ENCODE assay signal across 11 cellular contexts in the genomic region with DNA sequence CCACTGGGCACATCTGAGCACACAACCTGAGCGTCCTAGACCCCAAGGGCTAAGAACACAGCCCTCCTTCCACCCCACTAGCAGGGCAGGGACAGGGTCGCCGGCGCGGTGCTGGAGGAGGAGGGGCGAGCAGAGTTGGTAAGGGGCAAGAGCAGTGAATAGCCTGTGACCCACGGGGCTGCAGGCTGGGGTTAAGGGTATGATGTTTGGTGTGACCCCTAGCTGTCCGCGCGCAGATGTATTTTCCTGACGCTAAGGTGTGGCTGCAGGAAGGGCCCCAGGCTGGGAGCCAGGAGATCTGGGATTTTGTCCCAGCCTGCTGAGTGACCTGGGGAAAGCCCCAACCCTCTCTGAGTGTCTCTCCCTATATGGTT. TPM values are rescaled to one million over a fixed set of nuclear protein-coding genes. Genes with fewer than 3 reads are reported as not detected.
A peak's percentile ranks its signal among the peaks of the same experiment; 100 is the strongest.
DNase-seq lines count a peak whose midpoint lies in the region; ATAC-seq, FAIRE-seq and TF ChIP-seq lines count a peak whose summit lies in the region.
"Had no signal": no experiment of that assay in that cellular context is flagged by ENCODE, and none has a peak within 500 bp of the region (broad histone marks: within the 10 kb centered on the region; RNA-seq: fewer than 3 reads in every experiment).

No MANE protein-coding gene starts in this region.

- no peak for TF ChIP-seq POLR2A in esophagus squamous epithelium (IDR thresholded peaks at IDR 0.05)

- H3F3A ChIP-seq in PC-9 (ENCODE audit: insufficient read depth, low read depth): peaks cover 22% of the 10 kb centered on the region

- no peak for DNase-seq in activated T-cell treated with anti-CD3 and anti-CD28 coated beads, Interleukin-2, amount 50 U/mL, for 4 hours
- DNase-seq in activated T-cell treated with anti-CD3 and anti-CD28 coated beads, Interleukin-2, amount 50 U/mL, for 1 hour: no peak
- no peak for DNase-seq in PC-9
- no peak for DNase-seq in esophagus squamous epithelium (lab: John Stamatoyannopoulos, UW)
- DNase-seq in small intestine: no peak
- no peak for DNase-seq in NCI-H1105 (lab: John Stamatoyannopoulos, UW)
- DNase-seq: NCI-H524 treated with DMSO at 0.1 percent for 48 hours had no signal

- H3K4me1 Mint-ChIP-seq in activated T-cell treated with anti-CD3 and anti-CD28 coated beads, Interleukin-2, amount 50 U/mL, for 4 hours (ENCODE audit: low read depth): peaks cover 43% of the 10 kb centered on the region

- H3K9me2 ChIP-seq in PC-9 (ENCODE audit: insufficient read depth): no peaks in the 10 kb centered on the region

- no peaks in the 10 kb centered on the region for H3K27me3 ChIP-seq in PC-9 (ENCODE audit: insufficient read depth, low read depth)
- no peaks in the 10 kb centered on the region for H3K27me3 ChIP-seq in esophagus squamous epithelium
- no peaks in the 10 kb centered on the region for H3K27me3 ChIP-seq in small intestine (ENCODE audit: control insufficient read depth in 2 of 2, insufficient read depth in 2 of 2, low read length in 2 of 2)
- H3K27me3 ChIP-seq: adrenal gland had no signal

- WGBS in esophagus squamous epithelium, 2 donors: 22 to 32% methylated on average over 4 to 11 of the region's 11 CpGs
- 20 to 45% (median 40%) methylated on average over 11 of the region's 11 CpGs for WGBS in small intestine, 3 donors

- H3K4me2 ChIP-seq in PC-9: peak overlapping the region; percentile 100

- CTCF ChIA-PET in PC-9 (lab: Charles Lee): interaction anchor here (0.7 to 3.2 kb wide), 3 partner anchors 25 to 164 kb away, joined by 3 to 23 read pairs (median 6); no protein-coding TSS in a partner anchor

- TF ChIP-seq CTCF in PC-9 (conservative IDR thresholded peaks at IDR 0.05) (no peak), esophagus squamous epithelium (IDR thresholded peaks at IDR 0.05) (no peak)

- TSS peak; percentile 64 for BruUV-seq in PC-9 (replicated peaks; lab: Mats Ljungman, UMichigan)

- H3K9me3 ChIP-seq in PC-9 (ENCODE audit: insufficient read depth, low read depth): no peaks in the 10 kb centered on the region
- H3K9me3 ChIP-seq in esophagus squamous epithelium: no peaks in the 10 kb centered on the region
- H3K9me3 ChIP-seq in small intestine (ENCODE audit: control insufficient read depth, low read depth): no peaks in the 10 kb centered on the region
- H3K9me3 ChIP-seq: adrenal gland had no signal

- H3K27me3 Mint-ChIP-seq in activated T-cell treated with anti-CD3 and anti-CD28 coated beads, Interleukin-2, amount 50 U/mL, for 4 hours (ENCODE audit: low read depth): no peaks in the 10 kb centered on the region

- peak overlapping the region; percentile 87 for H3K4me3 Mint-ChIP-seq in activated T-cell treated with anti-CD3 and anti-CD28 coated beads, Interleukin-2, amount 50 U/mL, for 4 hours

- no peak for FAIRE-seq in small intestine (lab: Jason Lieb, UNC)

- H4K20me1 ChIP-seq in PC-9 (ENCODE audit: insufficient read depth): peaks cover 26% of the 10 kb centered on the region

- no peaks in the 10 kb centered on the region for H3K9me3 Mint-ChIP-seq in activated T-cell treated with anti-CD3 and anti-CD28 coated beads, Interleukin-2, amount 50 U/mL, for 4 hours

- H3K36me3 Mint-ChIP-seq in activated T-cell treated with anti-CD3 and anti-CD28 coated beads, Interleukin-2, amount 50 U/mL, for 4 hours (ENCODE audit: insufficient read depth): no peaks in the 10 kb centered on the region

- H3K4me1 ChIP-seq in PC-9 (replicated peaks; ENCODE audit: insufficient read depth): peaks cover 43% of the 10 kb centered on the region
- H3K4me1 ChIP-seq in esophagus squamous epithelium: peaks cover 39 to 62% (median 45%) of the 10 kb centered on the region in 3 donors
- H3K4me1 ChIP-seq in small intestine (ENCODE audit: control insufficient read depth in 2 of 2, insufficient read depth in 1 of 2, low read depth in 1 of 2, low read length in 1 of 2): peaks cover 2 to 14% of the 10 kb centered on the region in 2 donors

- H3K4me3 ChIP-seq in PC-9 (peak overlapping the region; percentile 34; the same call in 1 of the 2 replicates), esophagus squamous epithelium (peak overlapping the region in 3 of 4 donors; percentile 75 to 98 (median 95)), small intestine (ENCODE audit: low read depth in 1 of 2, low read length in 2 of 2) (peak overlapping the region in 1 of 2 donors; percentile 16)

- H2AFZ ChIP-seq in PC-9: no peak overlapping the region

- H3K79me2 ChIP-seq in PC-9 (ENCODE audit: low read depth): peaks cover 40% of the 10 kb centered on the region

- H3K27ac ChIP-seq in PC-9 (peak overlapping the region; percentile 97), esophagus squamous epithelium (peak overlapping the region; percentile 95 to 99 (median 97)), small intestine (ENCODE audit: low read depth in 1 of 2, low read length in 1 of 2) (peak overlapping the region; percentile 87 to 96)

- intact Hi-C loops in PC-9 (cut with micrococcal nuclease; ENCODE audit: unreplicated experiment): loop anchor here (5.0 kb wide), 1 partner anchor 263 kb away; the partner anchor contains the start of gene COX5A
- intact Hi-C loops in esophagus squamous epithelium (cut with DNase I): no loop called here

- no peak for ATAC-seq in activated T-cell treated with anti-CD3 and anti-CD28 coated beads, Interleukin-2, amount 50 U/mL, for 4 hours
- ATAC-seq in HG02571 (IDR thresholded peaks at IDR 0.05; ENCODE audit: unreplicated experiment): no peak
- ATAC-seq in GM19395 (IDR thresholded peaks at IDR 0.05; ENCODE audit: unreplicated experiment): no peak

- H3K36me3 ChIP-seq in PC-9 (ENCODE audit: low read depth) (no peaks in the 10 kb centered on the region), esophagus squamous epithelium (peaks cover 0 to 2% (median 0%) of the 10 kb centered on the region in 3 donors), small intestine (ENCODE audit: control insufficient read depth in 2 of 2, insufficient read depth in 2 of 2, low read length in 2 of 2) (no peaks in the 10 kb centered on the region)
- H3K36me3 ChIP-seq: adrenal gland had no signal

- POLR2A ChIA-PET in PC-9 (lab: Charles Lee; ENCODE audit: unreplicated experiment): interaction anchor here (0.5 to 2.2 kb wide), 6 partner anchors 25 to 163 kb away, joined by 5 to 20 read pairs (median 10); no protein-coding TSS in a partner anchor

RNA-seq across cellular contexts. Expression of gene C15orf39, which starts 1.3 kb away (rescaled TPM):
- total RNA-seq in activated T-cell treated with anti-CD3 and anti-CD28 coated beads, Interleukin-2, amount 50 U/mL, for 4 hours: 10 to 100 TPM; 49.9 to 68.7 (median 62.0) TPM
- total RNA-seq in PC-9 (2021) (40.8 and 41.3 TPM in 2 replicates), esophagus squamous epithelium (10 to 100 TPM; 12.3 to 33.3 (median 21.5) TPM)
- polyA plus RNA-seq in small intestine: 10 to 100 TPM in 1 of 3 donors, 1 to 10 TPM in 2; 6.5 to 16.9 (median 6.9) TPM

RNA-seq across cellular contexts. Expression of gene GOLGA6C, which starts 57.8 kb away (rescaled TPM):
- not detected for total RNA-seq in activated T-cell treated with anti-CD3 and anti-CD28 coated beads, Interleukin-2, amount 50 U/mL, for 4 hours
- total RNA-seq in PC-9 (2021) (not detected in 2 replicates), esophagus squamous epithelium (not detected)
- polyA plus RNA-seq in small intestine: not detected
- total RNA-seq: adrenal gland, LHCN-M2 had no signal
- polyA plus RNA-seq: adrenal gland had no signal
